ENCODE assay signal across 8 cellular contexts in the genomic region with DNA sequence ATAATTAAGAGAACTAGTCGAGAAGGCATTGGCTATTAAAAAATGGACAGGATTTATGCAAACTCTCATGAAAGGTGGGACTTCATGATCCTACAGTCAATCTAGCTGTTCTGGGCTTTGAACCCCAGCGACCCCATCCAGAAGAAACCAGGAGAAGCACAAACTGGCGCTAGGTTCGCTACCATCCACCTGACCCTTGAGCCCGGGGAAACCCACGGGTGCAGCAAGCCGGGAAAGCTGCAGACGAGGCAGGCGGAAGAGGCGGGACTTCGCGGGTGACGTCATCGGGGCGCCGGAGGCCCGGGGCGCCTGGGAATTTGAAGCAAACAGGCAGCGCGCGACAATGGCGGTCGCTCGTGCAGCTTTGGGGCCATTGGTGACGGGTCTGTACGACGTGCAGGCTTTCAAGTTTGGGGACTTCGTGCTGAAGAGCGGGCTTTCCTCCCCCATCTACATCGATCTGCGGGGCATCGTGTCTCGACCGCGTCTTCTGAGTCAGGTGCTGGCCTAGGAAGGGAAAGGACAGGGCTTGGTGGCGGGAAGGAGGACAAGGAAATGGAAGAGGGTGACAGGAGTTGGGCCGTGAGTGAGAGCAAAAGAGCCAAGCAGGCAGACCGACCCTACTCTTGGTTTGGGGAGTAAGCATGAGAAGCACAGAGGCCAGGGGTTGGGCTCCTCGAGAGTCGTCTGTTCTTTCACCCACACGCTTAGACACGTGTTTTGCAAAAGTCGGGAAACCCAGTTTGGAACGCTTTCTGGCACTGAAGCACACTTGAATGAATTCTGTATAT. TPM values are rescaled to one million over a fixed set of nuclear protein-coding genes. Genes with fewer than 3 reads are reported as not detected.
DNase-seq lines count a peak whose midpoint lies in the region; ATAC-seq and TF ChIP-seq lines count a peak whose summit lies in the region.

UMPS (plus strand) TSS at position 324 of the 791 bp plus-strand sequence; CDS start at position 344, 20 bp downstream.

- peaks cover 0 to 1% of the 10 kb centered on the region in 2 experiments for H3K9me3 ChIP-seq in CD4-positive, CD25-positive, alpha-beta regulatory T cell (ENCODE audit: control insufficient read depth in 2 of 2, low read length in 2 of 2)
- peaks cover 0 to 2% of the 10 kb centered on the region in 2 donors for H3K9me3 ChIP-seq in lung (ENCODE audit: control insufficient read depth in 2 of 2, insufficient read depth in 1 of 2, low read length in 1 of 2)

- peak within 1 kb of the TSS; percentile 94 for H3K4me3 ChIP-seq in CD4-positive, CD25-positive, alpha-beta regulatory T cell (ENCODE audit: low read depth, low read length)
- H3K4me3 ChIP-seq in lung: peak within 1 kb of the TSS; percentile 96

- H3K27me3 Mint-ChIP-seq in CD4-positive, CD25-positive, alpha-beta regulatory T cell: peaks cover 32% of the 10 kb centered on the region
- H3K27me3 Mint-ChIP-seq in activated CD8-positive, alpha-beta T cell treated with anti-CD3 and anti-CD28 coated beads for 36 hours: peaks cover 3% of the 10 kb centered on the region

- peaks cover 11% of the 10 kb centered on the region for H3K36me3 Mint-ChIP-seq in CD4-positive, CD25-positive, alpha-beta regulatory T cell
- H3K36me3 Mint-ChIP-seq in activated CD8-positive, alpha-beta T cell treated with anti-CD3 and anti-CD28 coated beads for 36 hours (ENCODE audit: low read depth): peaks cover 30% of the 10 kb centered on the region

- ATAC-seq in CD4-positive, CD25-positive, alpha-beta regulatory T cell (ENCODE audit: low read depth in 2 of 2): peak; percentile 96
- ATAC-seq in GM19438 (IDR thresholded peaks at IDR 0.05; ENCODE audit: low read depth, unreplicated experiment): peak; percentile 97
- ATAC-seq in HG03571 (IDR thresholded peaks at IDR 0.05; ENCODE audit: unreplicated experiment): peak; percentile 94
- ATAC-seq in activated CD8-positive, alpha-beta T cell treated with anti-CD3 and anti-CD28 coated beads for 36 hours: peak; percentile 98
- peak; percentile 95 for ATAC-seq in lung (ENCODE audit: insufficient read depth, low FRiP score)

- POLR2A ChIA-PET in activated CD8-positive, alpha-beta T cell treated with anti-CD3 and anti-CD28 coated beads for 36 hours (lab: Charles Lee): interaction anchor here (1.3 to 2.1 kb wide), 3 partner anchors 10 to 42 kb away, joined by 5 to 11 read pairs (median 6); no protein-coding TSS in a partner anchor

- H3K4me3 Mint-ChIP-seq in CD4-positive, CD25-positive, alpha-beta regulatory T cell: peak within 1 kb of the TSS; percentile 97 to 99 (median 98)
- H3K4me3 Mint-ChIP-seq in activated CD8-positive, alpha-beta T cell treated with anti-CD3 and anti-CD28 coated beads for 36 hours: peak within 1 kb of the TSS; percentile 94

- CTCF ChIA-PET in activated CD8-positive, alpha-beta T cell treated with anti-CD3 and anti-CD28 coated beads for 36 hours (lab: Charles Lee): interaction anchor here (0.9 to 2.0 kb wide), 4 partner anchors 31 to 171 kb away, joined by 3 to 8 read pairs (median 6); no protein-coding TSS in a partner anchor

- WGBS in lung, 2 donors: 1% methylated on average over 44 of the region's 44 CpGs

- H3K36me3 ChIP-seq in CD4-positive, CD25-positive, alpha-beta regulatory T cell (ENCODE audit: control insufficient read depth, insufficient read depth, low read length): no peaks in the 10 kb centered on the region
- no peaks in the 10 kb centered on the region for H3K36me3 ChIP-seq in lung (ENCODE audit: control insufficient read depth in 2 of 2, insufficient read depth in 2 of 2, low read length in 2 of 2)

- H3K9me3 Mint-ChIP-seq in CD4-positive, CD25-positive, alpha-beta regulatory T cell: peaks cover 0 to 2% (median 0%) of the 10 kb centered on the region in 7 donors
- H3K9me3 Mint-ChIP-seq in activated CD8-positive, alpha-beta T cell treated with anti-CD3 and anti-CD28 coated beads for 36 hours: no peaks in the 10 kb centered on the region

- TF ChIP-seq CTCF in activated CD8-positive, alpha-beta T cell treated with anti-CD3 and anti-CD28 coated beads for 36 hours (IDR thresholded peaks at IDR 0.05): no peak
- no peak for TF ChIP-seq CTCF in lung (IDR thresholded peaks at IDR 0.05; ENCODE audit: control extremely low read depth, extremely low read depth)

- peak within 1 kb of the TSS; percentile 81 for H3K27ac ChIP-seq in CD4-positive, CD25-positive, alpha-beta regulatory T cell (ENCODE audit: insufficient read depth, low read length, poor library complexity, severe bottlenecking)
- H3K27ac ChIP-seq in lung (ENCODE audit: low read depth in 1 of 2, low read length in 1 of 2): peak within 1 kb of the TSS; percentile 61 to 94

- peaks cover 12% of the 10 kb centered on the region for H3K27me3 ChIP-seq in CD4-positive, CD25-positive, alpha-beta regulatory T cell (ENCODE audit: control insufficient read depth, insufficient read depth, low read length)
- no peaks in the 10 kb centered on the region for H3K27me3 ChIP-seq in lung (ENCODE audit: control insufficient read depth, insufficient read depth)

- peak within 1 kb of the TSS; percentile 97 to 99 (median 99) for H3K27ac Mint-ChIP-seq in CD4-positive, CD25-positive, alpha-beta regulatory T cell
- peak within 1 kb of the TSS; percentile 98 for H3K27ac Mint-ChIP-seq in activated CD8-positive, alpha-beta T cell treated with anti-CD3 and anti-CD28 coated beads for 36 hours

- intact Hi-C loops in activated CD8-positive, alpha-beta T cell treated with anti-CD3 and anti-CD28 coated beads for 36 hours (cut with micrococcal nuclease): no loop called here

- H3K4me1 Mint-ChIP-seq in CD4-positive, CD25-positive, alpha-beta regulatory T cell: peaks cover 22 to 48% (median 33%) of the 10 kb centered on the region in 4 donors
- peaks cover 29% of the 10 kb centered on the region for H3K4me1 Mint-ChIP-seq in activated CD8-positive, alpha-beta T cell treated with anti-CD3 and anti-CD28 coated beads for 36 hours (ENCODE audit: low read depth)

- peak; percentile 84 to 92 (median 89) for DNase-seq in CD4-positive, CD25-positive, alpha-beta regulatory T cell
- DNase-seq in NCI-H82 treated with DMSO at 0.1 percent for 48 hours (lab: John Stamatoyannopoulos, UW; ENCODE audit: unreplicated experiment) (peak; percentile 79), lung (ENCODE audit: low spot score) (peak; percentile 92)
- DNase-seq in activated CD8-positive, alpha-beta T cell treated with anti-CD3 and anti-CD28 coated beads for 36 hours: peak; percentile 95
- peak; percentile 79 for DNase-seq in effector CD8-positive, alpha-beta T cell (lab: John Stamatoyannopoulos, UW)
- DNase-seq in stimulated activated CD4-positive, alpha-beta T cell treated with anti-CD3 and anti-CD28 coated beads, TNF-alpha, amount 100 ng/mL, for 4 hours (ENCODE audit: low read depth in 3 of 3): peak; percentile 84 to 90 (median 87)

- H3K4me1 ChIP-seq in CD4-positive, CD25-positive, alpha-beta regulatory T cell (ENCODE audit: control insufficient read depth, insufficient read depth, low read length, poor library complexity, severe bottlenecking): peaks cover 27% of the 10 kb centered on the region
- H3K4me1 ChIP-seq in lung (ENCODE audit: control insufficient read depth in 2 of 2, insufficient read depth in 2 of 2, low read length in 2 of 2): peaks cover 4 to 13% of the 10 kb centered on the region in 2 donors

RNA-seq across cellular contexts. Expression of gene UMPS, which starts in this region (rescaled TPM):
- 11.7 TPM for total RNA-seq in CD4-positive, CD25-positive, alpha-beta regulatory T cell
- 10 to 100 TPM; 19.0 to 36.1 (median 25.1) TPM for polyA plus RNA-seq in CD4-positive, CD25-positive, alpha-beta regulatory T cell
- total RNA-seq in activated CD8-positive, alpha-beta T cell treated with anti-CD3 and anti-CD28 coated beads for 36 hours: 10 to 100 TPM; 41.7 to 53.1 TPM
- total RNA-seq in lung: 10 to 100 TPM; 23.2 to 27.6 TPM
- polyA plus RNA-seq in lung: 10 to 100 TPM; 17.4 to 17.6 TPM

Comparison
In these comparisons a context has a peak if more than half of its experiments do, and no peak if none do; other contexts are left out.
1. Peak in every context shown above with its lines: DNase-seq, ATAC-seq, H3K4me3 ChIP-seq and H3K27ac ChIP-seq.